ENCODE assay signal across 9 cellular contexts in genomic region chr10:91551856-91552255, GRCh38.
A peak's percentile ranks its signal among the peaks of the same experiment; 100 is the strongest.
DNase-seq lines count a peak whose midpoint lies in the region; ATAC-seq and TF ChIP-seq lines count a peak whose summit lies in the region.
"Had no signal": no experiment of that assay in that cellular context is flagged by ENCODE, and none has a peak within 500 bp of the region (broad histone marks: within the 10 kb centered on the region; RNA-seq: fewer than 3 reads in every experiment).

No MANE protein-coding gene starts in this region.

- H3K36me3 Mint-ChIP-seq in CD4-positive, alpha-beta T cell (ENCODE audit: low read depth), result no peaks in the 10 kb centered on the region
- H3K36me3 Mint-ChIP-seq: memory B cell had no signal

- POLR2A ChIA-PET in CD4-positive, alpha-beta T cell (lab: Charles Lee), result no interaction called here

- in situ Hi-C loops in ACHN (cut with HindIII; ENCODE audit: low pct_ligation_motif_present, low pct_unique_long_range_greater_than_20kb, low sequenced_read_pairs), result no loop called here

- CTCF ChIA-PET in CD4-positive, alpha-beta T cell (lab: Charles Lee), result no interaction called here

- no peaks in the 10 kb centered on the region for H3K9me3 ChIP-seq in CD4-positive, alpha-beta T cell (ENCODE audit: control insufficient read depth, low read length)

- H3K4me3 Mint-ChIP-seq in CD4-positive, alpha-beta T cell, result no peak overlapping the region
- H3K4me3 Mint-ChIP-seq: memory B cell had no signal

- no peaks in the 10 kb centered on the region for H3K27me3 Mint-ChIP-seq in CD4-positive, alpha-beta T cell

- no peaks in the 10 kb centered on the region for H3K4me1 Mint-ChIP-seq in CD4-positive, alpha-beta T cell (ENCODE audit: low read depth)
- H3K4me1 Mint-ChIP-seq: memory B cell had no signal

- intact Hi-C loops in CD4-positive, alpha-beta T cell (cut with DNase I, micrococcal nuclease), result no loop called here

- peaks cover 11% of the 10 kb centered on the region for H3K27me3 ChIP-seq in CD4-positive, alpha-beta T cell (ENCODE audit: control insufficient read depth, insufficient read depth, low read length)

- peak; percentile 42 for TF ChIP-seq CTCF in GM10266 (IDR thresholded peaks at IDR 0.05; ENCODE audit: control insufficient read depth, insufficient read depth, low read depth, missing control alignments)
- no peak for TF ChIP-seq CTCF in CD4-positive, alpha-beta T cell (IDR thresholded peaks at IDR 0.05)

- no peak overlapping the region for H3K27ac ChIP-seq in CD4-positive, alpha-beta T cell (ENCODE audit: low read depth, low read length)

- no peak overlapping the region for H3K27ac Mint-ChIP-seq in CD4-positive, alpha-beta T cell
- H3K27ac Mint-ChIP-seq: memory B cell had no signal

- DNase-seq in ACHN (peak; percentile 58), GM10266 (ENCODE audit: extremely low spot score) (peak; percentile 30), RKO (ENCODE audit: low spot score) (peak; percentile 12), fibroblast of peridontal ligament (ENCODE audit: extremely low read depth) (peak; percentile 71), nucleus accumbens (lab: John Stamatoyannopoulos, UW) (peak in 31 of 56 donors; percentile 1 to 70 (median 27)), NCI-H1048 (lab: John Stamatoyannopoulos, UW) (no peak)
- no peak for DNase-seq in CD4-positive, alpha-beta T cell

- no peak for ATAC-seq in HG02973 (IDR thresholded peaks at IDR 0.05; ENCODE audit: unreplicated experiment)
- ATAC-seq in CD4-positive, alpha-beta T cell (ENCODE audit: poor library complexity), result no peak

- H3K9me3 Mint-ChIP-seq in CD4-positive, alpha-beta T cell, result no peaks in the 10 kb centered on the region
- H3K9me3 Mint-ChIP-seq: memory B cell had no signal

Comparison
In these comparisons a context has a peak if more than half of its experiments do, and no peak if none do; other contexts are left out.
1. DNase-seq: peak in ACHN (single experiment), GM10266 (single experiment), RKO (single experiment), fibroblast of peridontal ligament (single experiment) and nucleus accumbens (31 of 56); none in NCI-H1048 (single experiment) and CD4-positive, alpha-beta T cell (0 of 10).